Comparison of ENCODE assay signal across 8 cellular contexts in genomic region chr10:13890617-13891541, GRCh38.
A peak's percentile ranks its signal among the peaks of the same experiment; 100 is the strongest.
DNase-seq lines count a peak whose midpoint lies in the region; ATAC-seq and TF ChIP-seq lines count a peak whose summit lies in the region.

No MANE protein-coding gene starts in this region.

- peak overlapping the region in 6 of 7 donors; percentile 20 to 63 (median 46) for H3K4me3 Mint-ChIP-seq in CD8-positive, alpha-beta memory T cell
- peak overlapping the region; percentile 74 for H3K4me3 Mint-ChIP-seq in memory B cell

- peak overlapping the region in 1 of 8 donors; percentile 14 for H3K27ac Mint-ChIP-seq in CD8-positive, alpha-beta memory T cell
- no peak overlapping the region for H3K27ac Mint-ChIP-seq in memory B cell

- H3K27me3 ChIP-seq in CD8-positive, alpha-beta memory T cell (ENCODE audit: insufficient read depth, low read length, poor library complexity, severe bottlenecking): peaks cover 28% of the 10 kb centered on the region
- H3K27me3 ChIP-seq in dorsolateral prefrontal cortex: peaks cover 0 to 11% (median 0%) of the 10 kb centered on the region in 45 donors
- H3K27me3 ChIP-seq in upper lobe of left lung: peaks cover 0 to 4% (median 2%) of the 10 kb centered on the region in 4 donors

- H3K4me1 Mint-ChIP-seq in CD8-positive, alpha-beta memory T cell: peaks cover 17 to 30% (median 24%) of the 10 kb centered on the region in 3 donors
- peaks cover 15% of the 10 kb centered on the region for H3K4me1 Mint-ChIP-seq in memory B cell

- ATAC-seq in memory B cell (ENCODE audit: low read depth): peak; percentile 28
- peak in 1 of 2 donors; percentile 47 for ATAC-seq in upper lobe of left lung (ENCODE audit: low FRiP score in 2 of 2)
- ATAC-seq in GM18498 (IDR thresholded peaks at IDR 0.05; ENCODE audit: unreplicated experiment): no peak

- no peak for TF ChIP-seq EP300 in upper lobe of left lung (IDR thresholded peaks at IDR 0.05)

- TF ChIP-seq CTCF in dorsolateral prefrontal cortex (IDR thresholded peaks at IDR 0.05 in 54 of 56, conservative IDR thresholded peaks at IDR 0.05 in 2 of 56; ENCODE audit: low read depth in 1 of 56, partially characterized antibody in 56 of 56) (no peak), upper lobe of left lung (IDR thresholded peaks at IDR 0.05) (no peak)

- peaks cover 0 to 5% (median 0%) of the 10 kb centered on the region in 5 donors for H3K9me3 Mint-ChIP-seq in CD8-positive, alpha-beta memory T cell
- H3K9me3 Mint-ChIP-seq in memory B cell: no peaks in the 10 kb centered on the region

- intact Hi-C loops in dorsolateral prefrontal cortex (cut with DNase I): no loop called here

- no peaks in the 10 kb centered on the region for H3K4me1 ChIP-seq in CD8-positive, alpha-beta memory T cell (ENCODE audit: insufficient read depth, low read length)
- peaks cover 0 to 25% (median 3%) of the 10 kb centered on the region in 4 donors for H3K4me1 ChIP-seq in upper lobe of left lung

- no peaks in the 10 kb centered on the region for H3K36me3 ChIP-seq in CD8-positive, alpha-beta memory T cell (ENCODE audit: insufficient read depth, low read length)
- H3K36me3 ChIP-seq in upper lobe of left lung: no peaks in the 10 kb centered on the region

- TF ChIP-seq POLR2A in upper lobe of left lung (IDR thresholded peaks at IDR 0.05): peak in 2 of 4 donors; percentile 8 to 33

- POLR2A ChIA-PET in CD8-positive, alpha-beta memory T cell (lab: Charles Lee): no interaction called here

- DNase-seq in CD8-positive, alpha-beta memory T cell: no peak
- peak; percentile 50 for DNase-seq in NCI-H146 treated with DMSO at 0.1 percent for 48 hours (lab: John Stamatoyannopoulos, UW; ENCODE audit: unreplicated experiment)
- DNase-seq in dorsolateral prefrontal cortex: peak in 6 of 10 donors; percentile 49 to 70 (median 61)
- no peak for DNase-seq in memory B cell (ENCODE audit: low spot score in 2 of 2)
- peak in 1 of 2 donors; percentile 71 for DNase-seq in upper lobe of left lung
- no peak for DNase-seq in DMS114 treated with DMSO at 0.1 percent for 48 hours (lab: John Stamatoyannopoulos, UW; ENCODE audit: unreplicated experiment)
- DNase-seq in NCI-H226: no peak

- 7 to 10% methylated on average over 37 to 41 of the region's 41 CpGs for WGBS in upper lobe of left lung, 2 donors

- CTCF ChIA-PET in CD8-positive, alpha-beta memory T cell (lab: Charles Lee): no interaction called here

- H3K27me3 Mint-ChIP-seq in CD8-positive, alpha-beta memory T cell: peaks cover 46 to 87% of the 10 kb centered on the region in 2 donors
- peaks cover 44% of the 10 kb centered on the region for H3K27me3 Mint-ChIP-seq in memory B cell

- H3K4me3 ChIP-seq in CD8-positive, alpha-beta memory T cell (ENCODE audit: low read length): peak overlapping the region; percentile 34
- H3K4me3 ChIP-seq in dorsolateral prefrontal cortex (peak overlapping the region; percentile 36 to 76 (median 61)), upper lobe of left lung (peak overlapping the region; percentile 26 to 56 (median 47))

- H3K27ac ChIP-seq in CD8-positive, alpha-beta memory T cell (ENCODE audit: low read depth, low read length): no peak overlapping the region
- peak overlapping the region in 54 of 59 donors; percentile 3 to 85 (median 65) for H3K27ac ChIP-seq in dorsolateral prefrontal cortex
- peak overlapping the region; percentile 49 to 81 (median 70) for H3K27ac ChIP-seq in upper lobe of left lung

- H3K9me3 ChIP-seq in CD8-positive, alpha-beta memory T cell (ENCODE audit: low read length): no peaks in the 10 kb centered on the region
- no peaks in the 10 kb centered on the region for H3K9me3 ChIP-seq in upper lobe of left lung

- no peaks in the 10 kb centered on the region for H3K36me3 Mint-ChIP-seq in CD8-positive, alpha-beta memory T cell
- no peaks in the 10 kb centered on the region for H3K36me3 Mint-ChIP-seq in memory B cell

Comparison
In these comparisons a context has a peak if more than half of its experiments do, and no peak if none do; other contexts are left out.
1. DNase-seq: peak in NCI-H146 treated with DMSO at 0.1 percent for 48 hours (single experiment) and dorsolateral prefrontal cortex (6 of 10); none in CD8-positive, alpha-beta memory T cell (0 of 5), memory B cell (0 of 2), DMS114 treated with DMSO at 0.1 percent for 48 hours (single experiment) and NCI-H226 (single experiment).
2. Peak in every context shown above with its lines, with median percentiles within 50 percentile points of each other: H3K4me3 ChIP-seq.